In genomic region chr14:19773204-19773603, GRCh38 we compare ENCODE assay signal across 6 cellular contexts. TPM values are rescaled to one million over a fixed set of nuclear protein-coding genes. Genes with fewer than 3 reads are reported as not detected.
"Had no signal": no experiment of that assay in that cellular context is flagged by ENCODE, and none has a peak within 500 bp of the region (broad histone marks: within the 10 kb centered on the region; RNA-seq: fewer than 3 reads in every experiment).

OR4M1 (plus strand) TSS chr14:19773504; CDS start chr14:19780323, 6,819 bp downstream.

RNA-seq across cellular contexts. Expression of gene OR4M1, which starts in this region (rescaled TPM):
- total RNA-seq: GM23338, H1, H9, HT-29, IMR-90, K562 had no signal
